In the genomic region with DNA sequence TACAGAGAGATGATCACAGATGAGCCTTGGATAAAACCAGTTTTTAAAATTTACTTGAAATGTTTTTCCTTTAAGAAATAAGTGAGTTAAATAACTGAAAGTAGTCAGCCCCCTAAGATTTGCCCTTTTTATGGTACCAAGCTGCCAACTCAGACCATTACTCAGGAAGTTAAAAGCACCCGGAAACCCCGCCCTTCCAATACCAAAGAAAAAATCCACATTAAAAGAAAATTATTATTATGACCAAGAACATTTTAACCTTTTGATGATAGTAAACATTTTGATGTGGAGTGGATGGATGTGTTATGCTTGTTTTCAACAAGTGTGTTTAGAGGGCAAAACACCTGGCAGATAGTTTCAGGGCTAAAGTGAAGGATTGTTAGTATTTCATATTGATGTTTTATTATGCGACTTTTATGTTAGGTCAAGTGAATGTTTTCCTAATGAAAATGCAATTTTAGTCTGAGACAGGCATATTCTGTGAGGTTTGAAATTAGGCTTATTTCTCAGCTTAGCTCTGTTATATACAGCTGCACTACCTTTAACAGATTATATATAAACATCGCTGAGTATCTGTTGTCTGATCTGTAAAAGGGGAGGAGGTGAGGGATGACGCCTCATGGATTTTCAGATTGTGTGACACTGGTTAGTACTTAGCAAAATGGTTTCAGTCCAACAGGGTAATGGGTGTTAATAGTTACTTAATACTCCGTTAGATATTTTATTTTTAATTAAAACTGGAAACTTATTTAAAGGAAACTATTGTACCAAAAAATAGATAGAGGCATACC, we compare ENCODE assay signal across 13 cellular contexts.
"Had no signal": no experiment of that assay in that cellular context is flagged by ENCODE, and none has a peak within 500 bp of the region (broad histone marks: within the 10 kb centered on the region; RNA-seq: fewer than 3 reads in every experiment).

No MANE protein-coding gene starts in this region.

- ATAC-seq: activated CD4-positive, CD25-positive, alpha-beta regulatory T cell treated with anti-CD3 and anti-CD28 coated beads, Interleukin-2, amount 50 U/mL, for 24 hours; upper lobe of right lung had no signal

- H3K27ac ChIP-seq: SJCRH30, upper lobe of right lung had no signal

- H3K27me3 Mint-ChIP-seq: activated naive CD8-positive, alpha-beta T cell treated with anti-CD3 and anti-CD28 coated beads, Interleukin-2, amount 10 ng/mL, durations not matched to agents 7 days and 5 days; stimulated activated naive CD8-positive, alpha-beta T cell treated with anti-CD3 and anti-CD28 coated beads, Interleukin-15, Interleukin-2, amounts not matched to agents 100 ng/mL and 50 ng/mL, for 24 hours had no signal

- H3K9me3 ChIP-seq: SJCRH30, upper lobe of right lung had no signal

- H3K4me1 ChIP-seq: SJCRH30 had no signal

- DNase-seq: activated CD4-positive, alpha-beta T cell treated with anti-CD3 and anti-CD28 coated beads, Interleukin-2, amount 50 U/mL, for 4 hours; activated CD8-positive, alpha-beta memory T cell treated with anti-CD3 and anti-CD28 coated beads, Interleukin-2, amount 50 U/mL, for 4 hours; activated naive CD8-positive, alpha-beta T cell treated with anti-CD3 and anti-CD28 coated beads, Interleukin-2, amount 10 ng/mL, durations not matched to agents 7 days and 5 days; aorta; caudate nucleus; cortex of kidney; SJCRH30; stimulated activated CD4-positive, alpha-beta T cell treated with anti-CD3 and anti-CD28 coated beads, Interleukin-2, amount 100 ng/mL, for 48 hours; upper lobe of right lung had no signal

- H3K4me3 Mint-ChIP-seq: activated naive CD8-positive, alpha-beta T cell treated with anti-CD3 and anti-CD28 coated beads, Interleukin-2, amount 10 ng/mL, durations not matched to agents 7 days and 5 days; nephron; stimulated activated naive CD8-positive, alpha-beta T cell treated with anti-CD3 and anti-CD28 coated beads, Interleukin-15, Interleukin-2, amounts not matched to agents 100 ng/mL and 50 ng/mL, for 24 hours had no signal

- H3K36me3 ChIP-seq: SJCRH30, upper lobe of right lung had no signal

- H3K27me3 ChIP-seq: SJCRH30, upper lobe of right lung had no signal

- H3K4me3 ChIP-seq: SJCRH30, upper lobe of right lung had no signal

- H3K9me3 Mint-ChIP-seq: activated T-helper 2 cell treated with anti-CD3 and anti-CD28 coated beads, Interferon-gamma antibody, Interleukin-2, Interleukin-4, amounts not matched to agents 10 μg/mL and 5 μg/mL and 100 μg/mL, durations not matched to agents 14 hours and 24 hours and 36 hours; stimulated activated naive CD8-positive, alpha-beta T cell treated with anti-CD3 and anti-CD28 coated beads, Interleukin-15, Interleukin-2, amounts not matched to agents 100 ng/mL and 50 ng/mL, for 24 hours had no signal

- H3K27ac Mint-ChIP-seq: activated naive CD8-positive, alpha-beta T cell treated with anti-CD3 and anti-CD28 coated beads, Interleukin-2, amount 10 ng/mL, durations not matched to agents 7 days and 5 days; activated T-helper 2 cell treated with anti-CD3 and anti-CD28 coated beads, Interferon-gamma antibody, Interleukin-2, Interleukin-4, amounts not matched to agents 10 μg/mL and 5 μg/mL and 100 μg/mL, durations not matched to agents 14 hours and 24 hours and 36 hours; nephron; stimulated activated naive CD8-positive, alpha-beta T cell treated with anti-CD3 and anti-CD28 coated beads, Interleukin-15, Interleukin-2, amounts not matched to agents 100 ng/mL and 50 ng/mL, for 24 hours had no signal
